2 cellular contexts compared by ENCODE assay signal in genomic region chr11:9688716-9689511, GRCh38.
TF ChIP-seq lines count a peak whose summit lies in the region.

No MANE protein-coding gene starts in this region.

TF ChIP-seq in HCT116, 20 proteins besides CTCF, POLR2A, EP300 and RAD21 (continued from another document):
- TF ChIP-seq ZBTB33 (IDR thresholded peaks at IDR 0.05; ENCODE audit: extremely low read depth, insufficient replicate concordance, low read length) (no peak), EZH2phosphoT487 (IDR thresholded peaks at IDR 0.05; ENCODE audit: borderline replicate concordance) (no peak), EZH2 (IDR thresholded peaks at IDR 0.05) (no peak), JUND (IDR thresholded peaks at IDR 0.05) (no peak), ZNF274 (IDR thresholded peaks at IDR 0.05; ENCODE audit: low read depth, low read length) (no peak), FOSL1 (IDR thresholded peaks at IDR 0.05; ENCODE audit: low read depth) (no peak), SIN3A (IDR thresholded peaks at IDR 0.05; ENCODE audit: low read depth) (no peak), ELF1 (IDR thresholded peaks at IDR 0.05; ENCODE audit: borderline replicate concordance, low read depth) (no peak), CEBPB (IDR thresholded peaks at IDR 0.05; ENCODE audit: low read depth) (no peak), SRF (IDR thresholded peaks at IDR 0.05; ENCODE audit: low read depth) (no peak), MAX (IDR thresholded peaks at IDR 0.05) (no peak), EGR1 (IDR thresholded peaks at IDR 0.05; ENCODE audit: low read depth) (no peak), TCF7L2 (IDR thresholded peaks at IDR 0.05; ENCODE audit: borderline replicate concordance, extremely low read depth, insufficient read depth, insufficient read length) (no peak), ATF3 (IDR thresholded peaks at IDR 0.05) (no peak), CBX3 (IDR thresholded peaks at IDR 0.05; ENCODE audit: low read depth) (no peak)
TF ChIP-seq in HCT116: peak in this region for 0.

TF ChIP-seq in K562, 482 proteins besides CTCF, POLR2A, EP300 and RAD21 (continued from another document):
- no peak for TF ChIP-seq ZBTB11 (CRISPR knock-in tag; IDR thresholded peaks at IDR 0.05)
- TF ChIP-seq MEIS2 (IDR thresholded peaks at IDR 0.05; ENCODE audit: partially characterized antibody): peak; percentile 87
- no peak for TF ChIP-seq BCL6 (CRISPR knock-in tag; IDR thresholded peaks at IDR 0.05)
- no peak for TF ChIP-seq ARID1B (IDR thresholded peaks at IDR 0.05)
- TF ChIP-seq RFX7 (CRISPR knock-in tag; IDR thresholded peaks at IDR 0.05): no peak
- peak; percentile 19; the same call in 1 of the 2 replicates for TF ChIP-seq PKNOX1 (IDR thresholded peaks at IDR 0.05)
- no peak for TF ChIP-seq SNRNP70 (optimal IDR thresholded peaks at IDR 0.05; ENCODE audit: low read depth, low read length)
- TF ChIP-seq EGR1 (conservative IDR thresholded peaks at IDR 0.05): no peak
- no peak for TF ChIP-seq ZNF644 (tag; IDR thresholded peaks at IDR 0.05; ENCODE audit: low read depth)
- TF ChIP-seq BHLHE40 (IDR thresholded peaks at IDR 0.05; ENCODE audit: low read length): peak; percentile 67
- no peak for TF ChIP-seq SIX5 (IDR thresholded peaks at IDR 0.05; ENCODE audit: borderline replicate concordance in 1 of 2, insufficient read depth in 1 of 2, low read depth in 1 of 2, low read length in 2 of 2)
- no peak for TF ChIP-seq PBX2 (CRISPR knock-in tag; IDR thresholded peaks at IDR 0.05; ENCODE audit: low read depth)
- peak; percentile 85 for TF ChIP-seq PBX2 (tag; conservative IDR thresholded peaks at IDR 0.05; ENCODE audit: low read depth)
TF ChIP-seq in K562: peak in this region for 4.
